ENCODE assay signal across 1 cellular context in the genomic region with DNA sequence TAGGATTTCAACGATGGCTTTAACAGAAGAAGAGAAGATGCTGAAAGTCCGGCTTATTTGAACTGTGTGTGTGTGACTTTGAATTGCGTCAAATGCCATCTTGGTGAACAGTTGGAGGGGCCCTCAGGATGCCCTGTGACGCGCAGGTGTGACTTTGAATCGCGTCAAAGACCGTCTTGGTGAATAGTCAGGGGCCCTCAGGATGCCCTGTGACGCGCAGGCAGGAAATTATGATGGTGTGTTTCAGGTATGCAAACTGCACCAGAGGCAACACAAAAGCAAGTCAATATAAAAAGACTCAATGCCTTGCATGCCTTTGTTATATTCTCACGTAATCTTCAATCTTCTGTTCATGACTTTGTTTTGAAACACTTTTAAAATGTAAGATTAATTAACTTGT.
TF ChIP-seq lines count a peak whose summit lies in the region.

No MANE protein-coding gene starts in this region.

TF ChIP-seq in HepG2, 621 proteins besides CTCF, POLR2A, EP300 and RAD21 (continued from another document):
- TF ChIP-seq MNT (IDR thresholded peaks at IDR 0.05) (no peak), SYNCRIP (IDR thresholded peaks at IDR 0.05; ENCODE audit: insufficient read depth, low read depth, low read length) (no peak), SAFB2 (CRISPR knock-in tag; IDR thresholded peaks at IDR 0.05; ENCODE audit: borderline replicate concordance, low read depth) (no peak), CERS6 (CRISPR knock-in tag; IDR thresholded peaks at IDR 0.05) (no peak), WIZ (CRISPR knock-in tag; IDR thresholded peaks at IDR 0.05) (no peak), ZNF138 (CRISPR knock-in tag; IDR thresholded peaks at IDR 0.05; ENCODE audit: low read depth) (no peak), ZSCAN22 (CRISPR knock-in tag; IDR thresholded peaks at IDR 0.05) (no peak), RARG (CRISPR knock-in tag; IDR thresholded peaks at IDR 0.05; ENCODE audit: low read depth) (no peak), ZMYM4 (CRISPR knock-in tag; IDR thresholded peaks at IDR 0.05) (no peak), SUZ12 (IDR thresholded peaks at IDR 0.05; ENCODE audit: low read depth, low read length) (no peak)
